In genomic region chr10:61897671-61898434, GRCh38 we compare ENCODE assay signal across 8 cellular contexts. TPM values are rescaled to one million over a fixed set of nuclear protein-coding genes. Genes with fewer than 3 reads are reported as not detected.
DNase-seq lines count a peak whose midpoint lies in the region; ATAC-seq and TF ChIP-seq lines count a peak whose summit lies in the region.

No MANE protein-coding gene starts in this region.

- no peaks in the 10 kb centered on the region for H4K20me1 ChIP-seq in BLaER1

- H3K27me3 ChIP-seq in BLaER1 (no peaks in the 10 kb centered on the region), foreskin keratinocyte (no peaks in the 10 kb centered on the region)

- H3K27ac ChIP-seq in BLaER1 (peak overlapping the region; percentile 80), foreskin keratinocyte (no peak overlapping the region)

- no peaks in the 10 kb centered on the region for H3K36me3 ChIP-seq in BLaER1

- peaks cover 40% of the 10 kb centered on the region for H3K4me1 Mint-ChIP-seq in activated CD8-positive, alpha-beta T cell treated with anti-CD3 and anti-CD28 coated beads for 36 hours (ENCODE audit: low read depth)
- H3K4me1 Mint-ChIP-seq in nephron progenitor cell = peaks cover 46% of the 10 kb centered on the region

- H3K4me1 ChIP-seq in BLaER1 (peaks cover 30% of the 10 kb centered on the region), foreskin keratinocyte (peaks cover 30% of the 10 kb centered on the region)

- CTCF ChIA-PET in HEK293T (lab: Yijun Ruan, JAX) = interaction anchor here (0.8 to 1.5 kb wide), 3 partner anchors 15 to 165 kb away, joined by 3 to 8 read pairs (median 3); no protein-coding TSS in a partner anchor
- CTCF ChIA-PET in activated CD8-positive, alpha-beta T cell treated with anti-CD3 and anti-CD28 coated beads for 36 hours (lab: Charles Lee) = interaction anchor here (1.0 to 11.0 kb wide), 17 partner anchors 9 to 368 kb away, joined by 3 to 68 read pairs (median 6); no protein-coding TSS in a partner anchor

- POLR2A ChIA-PET in HEK293T (lab: Yijun Ruan, JAX) = interaction anchor here (0.9 to 1.4 kb wide), 5 partner anchors 142 to 160 kb away, joined by 3 to 5 read pairs (median 3); no protein-coding TSS in a partner anchor
- POLR2A ChIA-PET in activated CD8-positive, alpha-beta T cell treated with anti-CD3 and anti-CD28 coated beads for 36 hours (lab: Charles Lee) = interaction anchor here (1.7 kb wide), 1 partner anchor 12 kb away, joined by 4 read pairs; no protein-coding TSS in a partner anchor

- H3K9ac ChIP-seq in BLaER1 = peak overlapping the region; percentile 99

- intact Hi-C loops in activated CD8-positive, alpha-beta T cell treated with anti-CD3 and anti-CD28 coated beads for 36 hours (cut with micrococcal nuclease) = no loop called here

- no peak for TF ChIP-seq CTCF in activated CD8-positive, alpha-beta T cell treated with anti-CD3 and anti-CD28 coated beads for 36 hours (IDR thresholded peaks at IDR 0.05)
- TF ChIP-seq CTCF in foreskin keratinocyte (conservative IDR thresholded peaks at IDR 0.05) (peak; percentile 50), nephron progenitor cell (IDR thresholded peaks at IDR 0.05) (no peak)

- H3K36me3 Mint-ChIP-seq in activated CD8-positive, alpha-beta T cell treated with anti-CD3 and anti-CD28 coated beads for 36 hours (ENCODE audit: low read depth) = peaks cover 7% of the 10 kb centered on the region
- no peaks in the 10 kb centered on the region for H3K36me3 Mint-ChIP-seq in nephron progenitor cell (ENCODE audit: low read depth)

- H3K27me3 Mint-ChIP-seq in activated CD8-positive, alpha-beta T cell treated with anti-CD3 and anti-CD28 coated beads for 36 hours = no peaks in the 10 kb centered on the region
- peaks cover 17% of the 10 kb centered on the region for H3K27me3 Mint-ChIP-seq in nephron progenitor cell (ENCODE audit: low read depth, poor library complexity)

- DNase-seq in HEK293T (ENCODE audit: extremely low spot score) = peak; percentile 37
- peak; percentile 50 for DNase-seq in activated CD8-positive, alpha-beta T cell treated with anti-CD3 and anti-CD28 coated beads for 36 hours
- peak in 1 of 2 donors; percentile 22 for DNase-seq in foreskin keratinocyte
- DNase-seq in nephron progenitor cell = peak; percentile 24
- DNase-seq in T1000 (lab: John Stamatoyannopoulos, UW) = no peak
- no peak for DNase-seq in MV-4-11 (lab: John Stamatoyannopoulos, UW)

- peak overlapping the region; percentile 89 for H3K4me2 ChIP-seq in BLaER1

- H3K9me3 Mint-ChIP-seq in activated CD8-positive, alpha-beta T cell treated with anti-CD3 and anti-CD28 coated beads for 36 hours = no peaks in the 10 kb centered on the region
- H3K9me3 Mint-ChIP-seq in nephron progenitor cell = no peaks in the 10 kb centered on the region

- H3K27ac Mint-ChIP-seq in activated CD8-positive, alpha-beta T cell treated with anti-CD3 and anti-CD28 coated beads for 36 hours = peak overlapping the region; percentile 97
- no peak overlapping the region for H3K27ac Mint-ChIP-seq in nephron progenitor cell

- peak overlapping the region; percentile 79 for H3K4me3 ChIP-seq in BLaER1

- no peaks in the 10 kb centered on the region for H3K9me3 ChIP-seq in BLaER1

- peak overlapping the region; percentile 55 for H3K4me3 Mint-ChIP-seq in activated CD8-positive, alpha-beta T cell treated with anti-CD3 and anti-CD28 coated beads for 36 hours
- H3K4me3 Mint-ChIP-seq in nephron progenitor cell = peak overlapping the region; percentile 97

- ATAC-seq in activated CD8-positive, alpha-beta T cell treated with anti-CD3 and anti-CD28 coated beads for 36 hours = no peak
- ATAC-seq in foreskin keratinocyte = peak; percentile 28
- no peak for ATAC-seq in HG02759 (IDR thresholded peaks at IDR 0.05; ENCODE audit: unreplicated experiment)

TF ChIP-seq in HEK293T, 16 proteins besides CTCF, POLR2A, EP300 and RAD21:
- no peak for TF ChIP-seq ELF4 (IDR thresholded peaks at IDR 0.05)
- peak; percentile 91 for TF ChIP-seq ZNF384 (IDR thresholded peaks at IDR 0.05)

RNA-seq across cellular contexts. Expression of gene ARID5B, which starts 3.6 kb away (rescaled TPM):
- 10 to 100 TPM; 26.7 to 28.3 TPM for total RNA-seq in activated CD8-positive, alpha-beta T cell treated with anti-CD3 and anti-CD28 coated beads for 36 hours
- 11.0 and 12.2 TPM in 2 replicates for total RNA-seq in foreskin keratinocyte
- polyA plus RNA-seq in foreskin keratinocyte = 2.0 and 2.6 TPM in 2 replicates

Comparison
In these comparisons a context has a peak if more than half of its experiments do, and no peak if none do; other contexts are left out.
1. DNase-seq: peak in HEK293T (single experiment), activated CD8-positive, alpha-beta T cell treated with anti-CD3 and anti-CD28 coated beads for 36 hours (single experiment) and nephron progenitor cell (single experiment); none in T1000 (single experiment) and MV-4-11 (single experiment).